Comparison of ENCODE assay signal across 8 cellular contexts in genomic region chr9:86637515-86637914, GRCh38.
DNase-seq lines count a peak whose midpoint lies in the region; ATAC-seq, FAIRE-seq and TF ChIP-seq lines count a peak whose summit lies in the region.
"Had no signal": no experiment of that assay in that cellular context is flagged by ENCODE, and none has a peak within 500 bp of the region (broad histone marks: within the 10 kb centered on the region; RNA-seq: fewer than 3 reads in every experiment).

No MANE protein-coding gene starts in this region.

- ATAC-seq in SK-N-SH treated with all-trans-retinoic acid at 6 μM for 48 hours (peak; percentile 77; the same call in 2 of the 3 replicates), HG03097 (IDR thresholded peaks at IDR 0.05; ENCODE audit: low FRiP score, unreplicated experiment) (no peak)
- ATAC-seq in effector memory CD8-positive, alpha-beta T cell (replicated peaks) = no peak
- ATAC-seq: left colon had no signal

- peaks cover 54 to 65% of the 10 kb centered on the region in 2 donors for H3K27me3 Mint-ChIP-seq in effector memory CD8-positive, alpha-beta T cell

- no peak overlapping the region for H3K27ac Mint-ChIP-seq in effector memory CD8-positive, alpha-beta T cell

- no peaks in the 10 kb centered on the region for H3K9me3 Mint-ChIP-seq in effector memory CD8-positive, alpha-beta T cell

- intact Hi-C loops in left ventricle myocardium inferior (cut with micrococcal nuclease) = no loop called here

- no peaks in the 10 kb centered on the region for H3K36me3 ChIP-seq in left ventricle myocardium inferior

- peak; percentile 47 for DNase-seq in H54 (ENCODE audit: insufficient read length, low spot score)
- DNase-seq in left ventricle myocardium inferior = peak; percentile 16
- DNase-seq in stimulated activated CD4-positive, alpha-beta T cell treated with anti-CD3 and anti-CD28 coated beads, Interleukin-4, amount 100 ng/mL, for 48 hours (ENCODE audit: low read depth in 2 of 2) = peak; percentile 2 to 27
- no peak for DNase-seq in activated naive CD4-positive, alpha-beta T cell treated with anti-CD3 and anti-CD28 coated beads, Interleukin-2, amount 50 U/mL, for 16 hours
- DNase-seq in effector memory CD8-positive, alpha-beta T cell = no peak

- no peak overlapping the region for H3K4me3 Mint-ChIP-seq in effector memory CD8-positive, alpha-beta T cell

- H3K4me3 ChIP-seq in left ventricle myocardium inferior = no peak overlapping the region

- TF ChIP-seq CTCF in left ventricle myocardium inferior (IDR thresholded peaks at IDR 0.05; ENCODE audit: borderline replicate concordance) = peak; percentile 52

- peaks cover 31% of the 10 kb centered on the region for H3K27me3 ChIP-seq in left ventricle myocardium inferior (ENCODE audit: low read depth)

- peaks cover 3% of the 10 kb centered on the region for H3K9me3 ChIP-seq in left ventricle myocardium inferior (replicated peaks)

- no peaks in the 10 kb centered on the region for H3K4me1 Mint-ChIP-seq in effector memory CD8-positive, alpha-beta T cell (ENCODE audit: low read depth in 2 of 2)

- no peak for TF ChIP-seq POLR2A in H54 (IDR thresholded peaks at IDR 0.05; ENCODE audit: low read depth, low read length)

- no peaks in the 10 kb centered on the region for H3K36me3 Mint-ChIP-seq in effector memory CD8-positive, alpha-beta T cell (ENCODE audit: insufficient read depth)

- no peaks in the 10 kb centered on the region for H3K4me1 ChIP-seq in left ventricle myocardium inferior

- FAIRE-seq in H54 (lab: Jason Lieb, UNC) = no peak

- H3K27ac ChIP-seq in left ventricle myocardium inferior (replicated peaks) = no peak overlapping the region

TF ChIP-seq in SK-N-SH treated with all-trans-retinoic acid at 6 μM for 48 hours, 23 proteins besides CTCF, POLR2A, EP300 and RAD21:
- TF ChIP-seq ISL1 (CRISPR knock-in tag; IDR thresholded peaks at IDR 0.05) (no peak), ZFP3 (CRISPR knock-in tag; IDR thresholded peaks at IDR 0.05) (no peak), SNAI2 (CRISPR knock-in tag; IDR thresholded peaks at IDR 0.05) (no peak), ZFP30 (CRISPR knock-in tag; IDR thresholded peaks at IDR 0.05) (no peak), RARB (CRISPR knock-in tag; IDR thresholded peaks at IDR 0.05) (no peak), CSDC2 (CRISPR knock-in tag; IDR thresholded peaks at IDR 0.05) (no peak), GLIS3 (CRISPR knock-in tag; IDR thresholded peaks at IDR 0.05) (no peak)
TF ChIP-seq in SK-N-SH treated with all-trans-retinoic acid at 6 μM for 48 hours: peak in this region for 0.

Comparison
In these comparisons a context has a peak if more than half of its experiments do, and no peak if none do; other contexts are left out.
1. DNase-seq: peak in H54 (single experiment), left ventricle myocardium inferior (single experiment) and stimulated activated CD4-positive, alpha-beta T cell treated with anti-CD3 and anti-CD28 coated beads, Interleukin-4, amount 100 ng/mL, for 48 hours (2 of 2); none in activated naive CD4-positive, alpha-beta T cell treated with anti-CD3 and anti-CD28 coated beads, Interleukin-2, amount 50 U/mL, for 16 hours (single experiment) and effector memory CD8-positive, alpha-beta T cell (0 of 3).